Comparison of ENCODE assay signal across 9 cellular contexts in genomic region chr5:81425569-81425968, GRCh38. TPM values are rescaled to one million over a fixed set of nuclear protein-coding genes. Genes with fewer than 3 reads are reported as not detected.
DNase-seq lines count a peak whose midpoint lies in the region; ATAC-seq and TF ChIP-seq lines count a peak whose summit lies in the region.
"Had no signal": no experiment of that assay in that cellular context is flagged by ENCODE, and none has a peak within 500 bp of the region (broad histone marks: within the 10 kb centered on the region; RNA-seq: fewer than 3 reads in every experiment).

No MANE protein-coding gene starts in this region.

- no peak overlapping the region for H3K4me3 Mint-ChIP-seq in immature natural killer cell

- no peaks in the 10 kb centered on the region for H3K36me3 ChIP-seq in thoracic aorta

- H3K27me3 Mint-ChIP-seq in immature natural killer cell (ENCODE audit: low read depth in 3 of 3), result peaks cover 0 to 1% (median 0%) of the 10 kb centered on the region in 3 donors

- no peaks in the 10 kb centered on the region for H3K27me3 ChIP-seq in thoracic aorta (replicated peaks; ENCODE audit: insufficient read depth)

- H3K27ac ChIP-seq in thoracic aorta, result no peak overlapping the region

- H3K9me3 ChIP-seq in thoracic aorta, result no peaks in the 10 kb centered on the region

- H3K4me1 Mint-ChIP-seq in immature natural killer cell, result peaks cover 2 to 5% of the 10 kb centered on the region in 2 donors

- peaks cover 4 to 15% of the 10 kb centered on the region in 2 donors for H3K4me1 ChIP-seq in thoracic aorta (ENCODE audit: control insufficient read depth in 1 of 2, low read depth in 2 of 2)

- TF ChIP-seq CTCF in AG09309 (IDR thresholded peaks at IDR 0.05; ENCODE audit: control insufficient read depth, insufficient read depth, low read depth, low read length, missing control alignments), result peak; percentile 28
- peak; percentile 38 for TF ChIP-seq CTCF in GM13977 (IDR thresholded peaks at IDR 0.05; ENCODE audit: extremely low read depth, insufficient read depth, missing control alignments)
- peak; percentile 66 for TF ChIP-seq CTCF in thoracic aorta (IDR thresholded peaks at IDR 0.05)

- ATAC-seq in thoracic aorta (ENCODE audit: insufficient number of reproducible peaks, low FRiP score, low read depth), result no peak
- no peak for ATAC-seq in HG02970 (IDR thresholded peaks at IDR 0.05; ENCODE audit: low FRiP score, unreplicated experiment)
- no peak for ATAC-seq in HG03469 (IDR thresholded peaks at IDR 0.05; ENCODE audit: unreplicated experiment)

- no peaks in the 10 kb centered on the region for H3K9me3 Mint-ChIP-seq in immature natural killer cell

- in situ Hi-C loops in GM13977 (cut with MboI; ENCODE audit: low pct_unique_long_range_greater_than_20kb, low sequenced_read_pairs, unreplicated experiment), result loop anchor here (10.0 kb wide), 1 partner anchor 799 kb away; no protein-coding TSS in a partner anchor

- DNase-seq in AG09309 (ENCODE audit: low read depth), result peak; percentile 32
- DNase-seq in GM13977 (ENCODE audit: low spot score), result peak; percentile 42
- DNase-seq in NCI-H2196 (lab: John Stamatoyannopoulos, UW; ENCODE audit: unreplicated experiment), result peak; percentile 18
- peak; percentile 53 for DNase-seq in amniotic stem cell (lab: John Stamatoyannopoulos, UW)
- peak; percentile 28 to 45 (median 43) for DNase-seq in immature natural killer cell
- no peak for DNase-seq in thoracic aorta (ENCODE audit: low spot score)

- H3K4me3 ChIP-seq in AG09309 (ENCODE audit: control insufficient read depth, low read depth, low read length) (no peak overlapping the region), thoracic aorta (no peak overlapping the region)

- H3K27ac Mint-ChIP-seq in immature natural killer cell, result no peak overlapping the region

- H3K36me3 Mint-ChIP-seq in immature natural killer cell, result peaks cover 0 to 2% (median 0%) of the 10 kb centered on the region in 3 donors

RNA-seq across cellular contexts. Expression of gene ACOT12, which starts 31.6 kb away (rescaled TPM):
- polyA plus RNA-seq in immature natural killer cell, result not detected
- total RNA-seq in thoracic aorta, result 1 to 10 TPM in 1 of 2 donors, not detected in 1; 2.3 TPM
- total RNA-seq: subcutaneous adipose tissue had no signal
